In the genomic region with DNA sequence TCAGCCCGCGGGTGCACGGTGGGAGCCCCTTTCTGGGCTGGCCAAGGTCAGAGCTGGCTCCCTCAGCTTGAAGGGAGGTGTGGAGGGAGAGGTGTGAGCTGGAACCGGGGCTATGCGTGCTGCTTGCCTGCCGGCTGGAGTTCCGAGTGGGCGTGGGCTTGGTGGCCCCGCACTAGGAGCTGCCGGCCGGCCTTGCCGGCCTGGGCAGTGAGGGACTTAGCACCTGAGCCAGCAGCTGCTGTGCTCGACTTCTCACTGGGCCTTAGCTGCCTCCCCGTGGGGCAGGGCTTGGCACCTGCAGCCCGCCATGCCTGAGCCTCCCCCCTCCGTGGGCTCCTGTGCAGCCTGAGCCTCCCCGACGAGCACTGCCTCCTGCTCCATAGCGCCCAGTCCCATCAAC, we compare ENCODE assay signal across 2 cellular contexts.
TF ChIP-seq lines count a peak whose summit lies in the region.

No MANE protein-coding gene starts in this region.

TF ChIP-seq in SK-N-SH treated with all-trans-retinoic acid at 6 μM for 48 hours, 23 proteins besides CTCF, POLR2A, EP300 and RAD21:
- TF ChIP-seq, protein P1, sequence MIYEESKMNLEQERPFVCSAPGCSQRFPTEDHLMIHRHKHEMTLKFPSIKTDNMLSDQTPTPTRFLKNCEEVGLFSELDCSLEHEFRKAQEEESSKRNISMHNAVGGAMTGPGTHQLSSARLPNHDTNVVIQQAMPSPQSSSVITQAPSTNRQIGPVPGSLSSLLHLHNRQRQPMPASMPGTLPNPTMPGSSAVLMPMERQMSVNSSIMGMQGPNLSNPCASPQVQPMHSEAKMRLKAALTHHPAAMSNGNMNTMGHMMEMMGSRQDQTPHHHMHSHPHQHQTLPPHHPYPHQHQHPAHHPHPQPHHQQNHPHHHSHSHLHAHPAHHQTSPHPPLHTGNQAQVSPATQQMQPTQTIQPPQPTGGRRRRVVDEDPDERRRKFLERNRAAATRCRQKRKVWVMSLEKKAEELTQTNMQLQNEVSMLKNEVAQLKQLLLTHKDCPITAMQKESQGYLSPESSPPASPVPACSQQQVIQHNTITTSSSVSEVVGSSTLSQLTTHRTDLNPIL (CRISPR knock-in tag; IDR thresholded peaks at IDR 0.05; ENCODE audit: low read depth) = no peak
- TF ChIP-seq ZNF565 (CRISPR knock-in tag; conservative IDR thresholded peaks at IDR 0.05; ENCODE audit: low read depth) (no peak), ZNF70 (CRISPR knock-in tag; IDR thresholded peaks at IDR 0.05) (no peak), GLIS3 (CRISPR knock-in tag; IDR thresholded peaks at IDR 0.05) (no peak), ARNTL (CRISPR knock-in tag; IDR thresholded peaks at IDR 0.05; ENCODE audit: borderline replicate concordance, low read depth) (no peak), ZFP30 (CRISPR knock-in tag; IDR thresholded peaks at IDR 0.05) (no peak)

TF ChIP-seq in HepG2, 621 proteins besides CTCF, POLR2A, EP300 and RAD21 (continued from another document):
- TF ChIP-seq, protein P2, sequence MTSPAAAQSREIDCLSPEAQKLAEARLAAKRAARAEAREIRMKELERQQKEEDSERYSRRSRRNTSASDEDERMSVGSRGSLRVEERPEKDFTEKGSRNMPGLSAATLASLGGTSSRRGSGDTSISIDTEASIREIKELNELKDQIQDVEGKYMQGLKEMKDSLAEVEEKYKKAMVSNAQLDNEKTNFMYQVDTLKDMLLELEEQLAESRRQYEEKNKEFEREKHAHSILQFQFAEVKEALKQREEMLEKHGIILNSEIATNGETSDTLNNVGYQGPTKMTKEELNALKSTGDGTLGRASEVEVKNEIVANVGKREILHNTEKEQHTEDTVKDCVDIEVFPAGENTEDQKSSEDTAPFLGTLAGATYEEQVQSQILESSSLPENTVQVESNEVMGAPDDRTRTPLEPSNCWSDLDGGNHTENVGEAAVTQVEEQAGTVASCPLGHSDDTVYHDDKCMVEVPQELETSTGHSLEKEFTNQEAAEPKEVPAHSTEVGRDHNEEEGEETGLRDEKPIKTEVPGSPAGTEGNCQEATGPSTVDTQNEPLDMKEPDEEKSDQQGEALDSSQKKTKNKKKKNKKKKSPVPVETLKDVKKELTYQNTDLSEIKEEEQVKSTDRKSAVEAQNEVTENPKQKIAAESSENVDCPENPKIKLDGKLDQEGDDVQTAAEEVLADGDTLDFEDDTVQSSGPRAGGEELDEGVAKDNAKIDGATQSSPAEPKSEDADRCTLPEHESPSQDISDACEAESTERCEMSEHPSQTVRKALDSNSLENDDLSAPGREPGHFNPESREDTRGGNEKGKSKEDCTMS (CRISPR knock-in tag; conservative IDR thresholded peaks at IDR 0.05) = no peak
- TF ChIP-seq, protein P3, sequence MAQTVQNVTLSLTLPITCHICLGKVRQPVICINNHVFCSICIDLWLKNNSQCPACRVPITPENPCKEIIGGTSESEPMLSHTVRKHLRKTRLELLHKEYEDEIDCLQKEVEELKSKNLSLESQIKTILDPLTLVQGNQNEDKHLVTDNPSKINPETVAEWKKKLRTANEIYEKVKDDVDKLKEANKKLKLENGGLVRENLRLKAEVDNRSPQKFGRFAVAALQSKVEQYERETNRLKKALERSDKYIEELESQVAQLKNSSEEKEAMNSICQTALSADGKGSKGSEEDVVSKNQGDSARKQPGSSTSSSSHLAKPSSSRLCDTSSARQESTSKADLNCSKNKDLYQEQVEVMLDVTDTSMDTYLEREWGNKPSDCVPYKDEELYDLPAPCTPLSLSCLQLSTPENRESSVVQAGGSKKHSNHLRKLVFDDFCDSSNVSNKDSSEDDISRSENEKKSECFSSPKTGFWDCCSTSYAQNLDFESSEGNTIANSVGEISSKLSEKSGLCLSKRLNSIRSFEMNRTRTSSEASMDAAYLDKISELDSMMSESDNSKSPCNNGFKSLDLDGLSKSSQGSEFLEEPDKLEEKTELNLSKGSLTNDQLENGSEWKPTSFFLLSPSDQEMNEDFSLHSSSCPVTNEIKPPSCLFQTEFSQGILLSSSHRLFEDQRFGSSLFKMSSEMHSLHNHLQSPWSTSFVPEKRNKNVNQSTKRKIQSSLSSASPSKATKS (CRISPR knock-in tag; IDR thresholded peaks at IDR 0.05) = no peak
- no peak for TF ChIP-seq YY1 (IDR thresholded peaks at IDR 0.05; ENCODE audit: insufficient read depth, insufficient replicate concordance, low read depth, low read length)
- TF ChIP-seq, protein P4, sequence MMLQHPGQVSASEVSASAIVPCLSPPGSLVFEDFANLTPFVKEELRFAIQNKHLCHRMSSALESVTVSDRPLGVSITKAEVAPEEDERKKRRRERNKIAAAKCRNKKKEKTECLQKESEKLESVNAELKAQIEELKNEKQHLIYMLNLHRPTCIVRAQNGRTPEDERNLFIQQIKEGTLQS (CRISPR knock-in tag; IDR thresholded peaks at IDR 0.05) = no peak
- TF ChIP-seq RXRB (CRISPR knock-in tag; IDR thresholded peaks at IDR 0.05; ENCODE audit: borderline replicate concordance) = no peak
- no peak for TF ChIP-seq ZNF562 (CRISPR knock-in tag; IDR thresholded peaks at IDR 0.05; ENCODE audit: borderline replicate concordance)
- no peak for TF ChIP-seq SSRP1 (CRISPR knock-in tag; IDR thresholded peaks at IDR 0.05)
- TF ChIP-seq ZNF672 (CRISPR knock-in tag; IDR thresholded peaks at IDR 0.05) = no peak
- no peak for TF ChIP-seq SRY (CRISPR knock-in tag; IDR thresholded peaks at IDR 0.05)
- no peak for TF ChIP-seq ZNF333 (CRISPR knock-in tag; IDR thresholded peaks at IDR 0.05; ENCODE audit: borderline replicate concordance)
- no peak for TF ChIP-seq LCORL (IDR thresholded peaks at IDR 0.05)
- no peak for TF ChIP-seq LCORL (CRISPR knock-in tag; IDR thresholded peaks at IDR 0.05)
